In the genomic region with DNA sequence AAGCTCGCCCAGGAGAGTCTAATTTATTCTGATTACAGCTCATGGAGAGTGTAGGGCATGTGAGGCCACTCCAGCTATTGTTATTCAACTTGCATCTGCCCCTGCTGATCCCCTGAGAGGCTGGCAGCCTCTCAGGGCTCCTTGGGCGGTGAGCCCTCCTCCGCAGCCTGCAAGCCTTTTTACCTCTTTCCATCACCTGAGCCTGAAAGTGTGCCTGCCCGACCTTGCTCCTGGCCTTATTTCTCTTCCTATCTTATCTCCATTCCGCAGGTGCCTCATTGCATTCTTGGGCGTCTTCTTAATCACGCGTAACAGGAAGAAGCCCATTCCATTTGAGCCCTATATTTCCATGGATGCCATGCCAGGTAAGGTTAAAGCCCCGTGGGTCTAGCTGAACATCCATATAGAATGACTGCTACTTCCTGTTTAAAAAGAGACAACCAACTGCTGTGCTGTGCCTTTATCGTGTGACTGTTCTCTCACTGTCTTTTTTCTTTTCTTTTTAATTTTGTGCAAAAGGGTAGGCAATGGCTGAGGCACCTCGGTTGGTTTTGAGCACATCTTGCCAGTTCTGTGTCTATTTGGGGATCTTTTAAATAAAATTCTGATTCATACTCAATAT, we compare ENCODE assay signal across 12 cellular contexts. TPM values are rescaled to one million over a fixed set of nuclear protein-coding genes. Genes with fewer than 3 reads are reported as not detected.
DNase-seq lines count a peak whose midpoint lies in the region; TF ChIP-seq lines count a peak whose summit lies in the region.
"Had no signal": no experiment of that assay in that cellular context is flagged by ENCODE, and none has a peak within 500 bp of the region (broad histone marks: within the 10 kb centered on the region; RNA-seq: fewer than 3 reads in every experiment).

No MANE protein-coding gene starts in this region.

- no peak overlapping the region for H2BK15ac ChIP-seq in H9 (ENCODE audit: low read depth, low read length)

- H3K9me3 ChIP-seq in H9 (ENCODE audit: control insufficient read depth, low read depth, low read length) (no peaks in the 10 kb centered on the region), adipocyte (ENCODE audit: control insufficient read depth, low read length) (no peaks in the 10 kb centered on the region), neural cell (ENCODE audit: low read length) (no peaks in the 10 kb centered on the region)
- H3K9me3 ChIP-seq: right lobe of liver, uterus had no signal

- H3K9me2 ChIP-seq in neural cell (ENCODE audit: insufficient read depth, low read length) = no peaks in the 10 kb centered on the region

- no peaks in the 10 kb centered on the region for H3F3A ChIP-seq in neural cell (ENCODE audit: insufficient read depth, low read length, poor library complexity, severe bottlenecking)

- no peak overlapping the region for H2AK5ac ChIP-seq in H9 (ENCODE audit: insufficient read length, low read length)

- peaks cover 5 to 9% (median 6%) of the 10 kb centered on the region in 3 experiments; a peak in 4 of 7 replicates for H3K36me3 Mint-ChIP-seq in H9 (ENCODE audit: insufficient read depth in 1 of 3, low read depth in 3 of 3)
- peaks cover 74% of the 10 kb centered on the region for H3K36me3 Mint-ChIP-seq in activated T-helper 2 cell treated with anti-CD3 and anti-CD28 coated beads, Interferon-gamma antibody, Interleukin-2, Interleukin-4, amounts not matched to agents 10 μg/mL and 5 μg/mL and 100 μg/mL, durations not matched to agents 14 hours and 24 hours and 36 hours (ENCODE audit: low read depth)

- H3K27me3 Mint-ChIP-seq in H9 (ENCODE audit: low read depth) = no peaks in the 10 kb centered on the region
- H3K27me3 Mint-ChIP-seq in activated T-helper 2 cell treated with anti-CD3 and anti-CD28 coated beads, Interferon-gamma antibody, Interleukin-2, Interleukin-4, amounts not matched to agents 10 μg/mL and 5 μg/mL and 100 μg/mL, durations not matched to agents 14 hours and 24 hours and 36 hours (ENCODE audit: low read depth) = no peaks in the 10 kb centered on the region

- no peak overlapping the region for H2BK5ac ChIP-seq in H9 (ENCODE audit: insufficient read length, low read length)

- no peak overlapping the region for H2BK12ac ChIP-seq in H9 (ENCODE audit: insufficient read length, low read depth, low read length)

- H3K36me3 ChIP-seq in adipocyte (ENCODE audit: control insufficient read depth, insufficient read depth, low read length, severe bottlenecking) (peaks cover 11% of the 10 kb centered on the region), neural cell (ENCODE audit: insufficient read depth, low read length) (no peaks in the 10 kb centered on the region)
- H3K36me3 ChIP-seq: right lobe of liver, uterus had no signal

- no peak for TF ChIP-seq RAD21 in neural cell (conservative IDR thresholded peaks at IDR 0.05)

- peaks cover 42 to 46% of the 10 kb centered on the region in 2 experiments for H3K4me1 Mint-ChIP-seq in H9
- H3K4me1 Mint-ChIP-seq in activated T-helper 2 cell treated with anti-CD3 and anti-CD28 coated beads, Interferon-gamma antibody, Interleukin-2, Interleukin-4, amounts not matched to agents 10 μg/mL and 5 μg/mL and 100 μg/mL, durations not matched to agents 14 hours and 24 hours and 36 hours (ENCODE audit: low read depth) = peaks cover 13% of the 10 kb centered on the region

- peak overlapping the region; percentile 89 to 98 (median 93) for H3K27ac Mint-ChIP-seq in H9
- no peak overlapping the region for H3K27ac Mint-ChIP-seq in activated T-helper 2 cell treated with anti-CD3 and anti-CD28 coated beads, Interferon-gamma antibody, Interleukin-2, Interleukin-4, amounts not matched to agents 10 μg/mL and 5 μg/mL and 100 μg/mL, durations not matched to agents 14 hours and 24 hours and 36 hours

- H3K4me3 ChIP-seq in adipocyte (ENCODE audit: low read length) = no peak overlapping the region
- H3K4me3 ChIP-seq in neural cell (ENCODE audit: low read length) = peak overlapping the region; percentile 40
- H3K4me3 ChIP-seq: right lobe of liver, uterus had no signal

- H3K9me3 Mint-ChIP-seq in H9 = peaks cover 2 to 4% of the 10 kb centered on the region in 2 experiments; a peak in 2 of 5 replicates
- peaks cover 17% of the 10 kb centered on the region for H3K9me3 Mint-ChIP-seq in activated T-helper 2 cell treated with anti-CD3 and anti-CD28 coated beads, Interferon-gamma antibody, Interleukin-2, Interleukin-4, amounts not matched to agents 10 μg/mL and 5 μg/mL and 100 μg/mL, durations not matched to agents 14 hours and 24 hours and 36 hours

- intact Hi-C loops in activated T-helper 2 cell treated with anti-CD3 and anti-CD28 coated beads, Interferon-gamma antibody, Interleukin-2, Interleukin-4, amounts not matched to agents 10 μg/mL and 5 μg/mL and 100 μg/mL, durations not matched to agents 14 hours and 24 hours and 36 hours (cut with micrococcal nuclease) = no loop called here

- peak overlapping the region; percentile 50 to 75 for H3K4me3 Mint-ChIP-seq in H9
- no peak overlapping the region for H3K4me3 Mint-ChIP-seq in activated T-helper 2 cell treated with anti-CD3 and anti-CD28 coated beads, Interferon-gamma antibody, Interleukin-2, Interleukin-4, amounts not matched to agents 10 μg/mL and 5 μg/mL and 100 μg/mL, durations not matched to agents 14 hours and 24 hours and 36 hours (ENCODE audit: low read depth)

- H4K20me1 ChIP-seq in H9 (ENCODE audit: control insufficient read depth, insufficient read depth, insufficient read length) (no peaks in the 10 kb centered on the region), neural cell (ENCODE audit: insufficient read depth) (no peaks in the 10 kb centered on the region)

- H3K23ac ChIP-seq in H9 (ENCODE audit: insufficient read length, low read depth, low read length) = no peak overlapping the region

- H2BK120ac ChIP-seq in H9 (ENCODE audit: low read depth, low read length, poor library complexity, severe bottlenecking) = no peak overlapping the region

- H3K27ac ChIP-seq in H9 (ENCODE audit: insufficient read length, low read depth, low read length) = peak overlapping the region; percentile 34
- peak overlapping the region; percentile 2 for H3K27ac ChIP-seq in neural cell (ENCODE audit: low read length)
- H3K27ac ChIP-seq: right lobe of liver, uterus had no signal

- no peak for TF ChIP-seq EP300 in neural cell (conservative IDR thresholded peaks at IDR 0.05; ENCODE audit: poor library complexity, severe bottlenecking)

- DNase-seq in H9 (peak; percentile 79), NCI-H187 treated with DMSO at 0.1 percent for 48 hours (lab: John Stamatoyannopoulos, UW) (peak; percentile 68), adipocyte (ENCODE audit: low read depth) (no peak), NCI-H524 treated with DMSO at 0.1 percent for 48 hours (lab: John Stamatoyannopoulos, UW) (no peak), DMS114 treated with DMSO at 0.1 percent for 48 hours (lab: John Stamatoyannopoulos, UW; ENCODE audit: unreplicated experiment) (no peak)
- no peak for DNase-seq in activated T-helper 2 cell treated with anti-CD3 and anti-CD28 coated beads, Interferon-gamma antibody, Interleukin-2, Interleukin-4, amounts not matched to agents 10 μg/mL and 5 μg/mL and 100 μg/mL, durations not matched to agents 14 hours and 24 hours and 36 hours (ENCODE audit: low spot score)
- DNase-seq: activated CD4-positive, alpha-beta T cell treated with anti-CD3 and anti-CD28 coated beads for 48 hours; aorta; NCI-H524; right lobe of liver; uterus had no signal

- no peak overlapping the region for H4K91ac ChIP-seq in H9 (ENCODE audit: insufficient read length, low read depth, low read length)

- H3K27me3 ChIP-seq in H9 (ENCODE audit: insufficient read depth, low read length) (no peaks in the 10 kb centered on the region), adipocyte (replicated peaks; ENCODE audit: control insufficient read depth, insufficient read depth, low read length) (no peaks in the 10 kb centered on the region), neural cell (ENCODE audit: insufficient read depth, low read depth, low read length) (no peaks in the 10 kb centered on the region)
- H3K27me3 ChIP-seq: right lobe of liver, uterus had no signal

- H3K4ac ChIP-seq in H9 (ENCODE audit: low read depth, low read length) = no peak overlapping the region

- H3K14ac ChIP-seq in H9 (ENCODE audit: insufficient read depth, low read length) = no peak overlapping the region

- no peak for TF ChIP-seq CTCF in H9 (conservative IDR thresholded peaks at IDR 0.05)
- no peak for TF ChIP-seq CTCF in neural cell (IDR thresholded peaks at IDR 0.05; ENCODE audit: poor library complexity, severe bottlenecking)

- no peaks in the 10 kb centered on the region for H3K79me1 ChIP-seq in H9 (ENCODE audit: insufficient read depth, low read depth, low read length, poor library complexity, severe bottlenecking)

- H3K4me2 ChIP-seq in H9 (ENCODE audit: insufficient read depth, insufficient read length, low read length) (peak overlapping the region; percentile 49), neural cell (ENCODE audit: low read length) (peak overlapping the region; percentile 9)

- whole genome bisulfite sequencing in H9 (ENCODE audit: extremely low coverage, insufficient read length, low lambda C conversion rate) = no CpG with 5 or more reads among the region's 11 CpGs

- H3K9ac ChIP-seq in H9 (ENCODE audit: extremely low read depth, insufficient read length, low read length) = no peak overlapping the region
- H3K9ac ChIP-seq in adipocyte (ENCODE audit: low read length) = peak overlapping the region; percentile 16
- H3K9ac ChIP-seq in neural cell (ENCODE audit: low read length) = no peak overlapping the region

- H4K8ac ChIP-seq in H9 (replicated peaks; ENCODE audit: insufficient read length, low read depth, low read length) = no peak overlapping the region

- H3K79me2 ChIP-seq in H9 (ENCODE audit: insufficient read depth, low read length) (no peaks in the 10 kb centered on the region), neural cell (replicated peaks; ENCODE audit: insufficient read depth, low read length) (no peaks in the 10 kb centered on the region)

- no peak overlapping the region for H2BK20ac ChIP-seq in H9 (ENCODE audit: low read depth, low read length, poor library complexity, severe bottlenecking)

- H2AFZ ChIP-seq in H9 (ENCODE audit: low read length) = no peak overlapping the region
- H2AFZ ChIP-seq in neural cell (ENCODE audit: low read depth, low read length) = peak overlapping the region; percentile 28

- H3K23me2 ChIP-seq in H9 (ENCODE audit: insufficient read length, low read depth, low read length, poor library complexity, severe bottlenecking) = peaks cover 5% of the 10 kb centered on the region

- no peak overlapping the region for H3K56ac ChIP-seq in H9 (ENCODE audit: insufficient read length, low read depth, low read length)

- H3T11ph ChIP-seq in H9 (ENCODE audit: low read length) = no peak overlapping the region

- no peak overlapping the region for H3K18ac ChIP-seq in H9 (ENCODE audit: insufficient read length, low read depth, low read length)

- H4K5ac ChIP-seq in H9 (ENCODE audit: insufficient read length, low read depth, low read length) = no peak overlapping the region

- H3K4me1 ChIP-seq in H9 (ENCODE audit: insufficient read depth, low read length) (peaks cover 2% of the 10 kb centered on the region; the same call in 1 of the 2 replicates), adipocyte (ENCODE audit: control insufficient read depth, insufficient read depth, low read length) (peaks cover 10% of the 10 kb centered on the region)
- H3K4me1 ChIP-seq: right lobe of liver, uterus had no signal

RNA-seq across cellular contexts. Expression of gene RCAN3, which starts 38.8 kb away (rescaled TPM):
- 13.0 TPM in 2 replicates for total RNA-seq in H9 (2021)
- polyA plus RNA-seq in neural cell = 27.8 and 31.4 TPM in 2 replicates
- 36.3 and 46.7 TPM in 2 replicates for polyA minus RNA-seq in neural cell
- 31.9 and 33.8 TPM in 2 replicates for total RNA-seq in activated T-helper 2 cell treated with anti-CD3 and anti-CD28 coated beads, Interferon-gamma antibody, Interleukin-2, Interleukin-4, amounts not matched to agents 10 μg/mL and 5 μg/mL and 100 μg/mL, durations not matched to agents 14 hours and 24 hours and 36 hours

RNA-seq across cellular contexts. Expression of gene NIPAL3, which starts 48.3 kb away (rescaled TPM):
- 7.7 and 7.9 TPM in 2 replicates for total RNA-seq in H9 (2021)
- polyA plus RNA-seq in neural cell = 9.6 and 11.6 TPM in 2 replicates
- polyA minus RNA-seq in neural cell = 27.0 and 29.5 TPM in 2 replicates
- 24.6 and 28.6 TPM in 2 replicates for total RNA-seq in activated T-helper 2 cell treated with anti-CD3 and anti-CD28 coated beads, Interferon-gamma antibody, Interleukin-2, Interleukin-4, amounts not matched to agents 10 μg/mL and 5 μg/mL and 100 μg/mL, durations not matched to agents 14 hours and 24 hours and 36 hours

RNA-seq across cellular contexts. Expression of gene STPG1, which starts 50.3 kb away (rescaled TPM):
- 8.3 and 9.5 TPM in 2 replicates for total RNA-seq in H9 (2021)
- polyA plus RNA-seq in neural cell = 0.89 and 2.2 TPM in 2 replicates
- 1.6 and 2.2 TPM in 2 replicates for polyA minus RNA-seq in neural cell
- total RNA-seq in activated T-helper 2 cell treated with anti-CD3 and anti-CD28 coated beads, Interferon-gamma antibody, Interleukin-2, Interleukin-4, amounts not matched to agents 10 μg/mL and 5 μg/mL and 100 μg/mL, durations not matched to agents 14 hours and 24 hours and 36 hours = 4.9 and 6.0 TPM in 2 replicates

Comparison
In these comparisons a context has a peak if more than half of its experiments do, and no peak if none do; other contexts are left out.
1. DNase-seq: peak in H9 (single experiment) and NCI-H187 treated with DMSO at 0.1 percent for 48 hours (single experiment); none in adipocyte (single experiment), NCI-H524 treated with DMSO at 0.1 percent for 48 hours (single experiment), activated T-helper 2 cell treated with anti-CD3 and anti-CD28 coated beads, Interferon-gamma antibody, Interleukin-2, Interleukin-4, amounts not matched to agents 10 μg/mL and 5 μg/mL and 100 μg/mL, durations not matched to agents 14 hours and 24 hours and 36 hours (single experiment) and DMS114 treated with DMSO at 0.1 percent for 48 hours (single experiment).